Comparison of ENCODE assay signal across 28 cellular contexts in genomic region chr1:55120538-55120937, GRCh38.
DNase-seq lines count a peak whose midpoint lies in the region; ATAC-seq, FAIRE-seq and TF ChIP-seq lines count a peak whose summit lies in the region.
"Had no signal": no experiment of that assay in that cellular context is flagged by ENCODE, and none has a peak within 500 bp of the region (broad histone marks: within the 10 kb centered on the region; RNA-seq: fewer than 3 reads in every experiment).

No MANE protein-coding gene starts in this region.

- H3K36me3 ChIP-seq in bronchial epithelial cell (ENCODE audit: control insufficient read depth, insufficient read depth, low read length), result peaks cover 12% of the 10 kb centered on the region
- H3K36me3 ChIP-seq: BE2C had no signal

- H3K27me3 Mint-ChIP-seq in activated T-cell treated with anti-CD3 and anti-CD28 coated beads, Interleukin-2, amount 50 U/mL, for 24 hours, result no peaks in the 10 kb centered on the region
- H3K27me3 Mint-ChIP-seq in activated T-cell treated with anti-CD3 and anti-CD28 coated beads, Interleukin-2, amount 50 U/mL, for 4 hours (ENCODE audit: low read depth), result no peaks in the 10 kb centered on the region
- H3K27me3 Mint-ChIP-seq in stimulated activated naive B cell treated with anti-CD40 and anti-IgM and Interleukin-4, amounts not matched to agents 10 μg/mL and 1 μg/mL and 100 μg/mL, for 72 hours, result no peaks in the 10 kb centered on the region

- H3K4me1 ChIP-seq in foreskin keratinocyte, result peaks cover 4% of the 10 kb centered on the region
- H3K4me1 ChIP-seq: BE2C had no signal

- no peaks in the 10 kb centered on the region for H3K9me3 Mint-ChIP-seq in activated T-cell treated with anti-CD3 and anti-CD28 coated beads, Interleukin-2, amount 50 U/mL, for 24 hours
- no peaks in the 10 kb centered on the region for H3K9me3 Mint-ChIP-seq in activated T-cell treated with anti-CD3 and anti-CD28 coated beads, Interleukin-2, amount 50 U/mL, for 4 hours
- H3K9me3 Mint-ChIP-seq in stimulated activated naive B cell treated with anti-CD40 and anti-IgM and Interleukin-4, amounts not matched to agents 10 μg/mL and 1 μg/mL and 100 μg/mL, for 72 hours, result no peaks in the 10 kb centered on the region

- H3K4me1 Mint-ChIP-seq in activated T-cell treated with anti-CD3 and anti-CD28 coated beads, Interleukin-2, amount 50 U/mL, for 24 hours (ENCODE audit: low read depth), result peaks cover 36% of the 10 kb centered on the region
- H3K4me1 Mint-ChIP-seq in activated T-cell treated with anti-CD3 and anti-CD28 coated beads, Interleukin-2, amount 50 U/mL, for 4 hours (ENCODE audit: low read depth), result peaks cover 11% of the 10 kb centered on the region
- H3K4me1 Mint-ChIP-seq in stimulated activated naive B cell treated with anti-CD40 and anti-IgM and Interleukin-4, amounts not matched to agents 10 μg/mL and 1 μg/mL and 100 μg/mL, for 72 hours, result peaks cover 1 to 20% of the 10 kb centered on the region in 2 donors
- H3K4me1 Mint-ChIP-seq: H9 had no signal

- no peak overlapping the region for H3K4me3 Mint-ChIP-seq in activated T-cell treated with anti-CD3 and anti-CD28 coated beads, Interleukin-2, amount 50 U/mL, for 24 hours
- H3K4me3 Mint-ChIP-seq in activated T-cell treated with anti-CD3 and anti-CD28 coated beads, Interleukin-2, amount 50 U/mL, for 4 hours, result no peak overlapping the region
- H3K4me3 Mint-ChIP-seq in stimulated activated naive B cell treated with anti-CD40 and anti-IgM and Interleukin-4, amounts not matched to agents 10 μg/mL and 1 μg/mL and 100 μg/mL, for 72 hours, result no peak overlapping the region
- H3K4me3 Mint-ChIP-seq: H9 had no signal

- no peak for TF ChIP-seq CTCF in bronchial epithelial cell (IDR thresholded peaks at IDR 0.05; ENCODE audit: insufficient read depth, low read length, severe bottlenecking)
- TF ChIP-seq CTCF in foreskin keratinocyte (conservative IDR thresholded peaks at IDR 0.05), result no peak

- H3K27me3 ChIP-seq in bronchial epithelial cell (ENCODE audit: control insufficient read depth, insufficient read depth, low read length), result no peaks in the 10 kb centered on the region
- no peaks in the 10 kb centered on the region for H3K27me3 ChIP-seq in foreskin keratinocyte
- H3K27me3 ChIP-seq: BE2C had no signal

- peak overlapping the region; percentile 52 for H3K27ac Mint-ChIP-seq in activated T-cell treated with anti-CD3 and anti-CD28 coated beads, Interleukin-2, amount 50 U/mL, for 24 hours
- H3K27ac Mint-ChIP-seq in stimulated activated naive B cell treated with anti-CD40 and anti-IgM and Interleukin-4, amounts not matched to agents 10 μg/mL and 1 μg/mL and 100 μg/mL, for 72 hours, result peak overlapping the region; percentile 22
- H3K27ac Mint-ChIP-seq: H9 had no signal

- no peak for FAIRE-seq in bronchial epithelial cell (lab: Jason Lieb, UNC)
- FAIRE-seq: GM12891, HTR-8/SVneo had no signal

- ATAC-seq in activated T-cell treated with anti-CD3 and anti-CD28 coated beads, Interleukin-2, amount 50 U/mL, for 4 hours, result no peak
- ATAC-seq in foreskin keratinocyte, result peak; percentile 93
- ATAC-seq in stimulated activated naive B cell treated with anti-CD40 and anti-IgM and Interleukin-4, amounts not matched to agents 10 μg/mL and 1 μg/mL and 100 μg/mL, for 72 hours (replicated peaks), result no peak
- ATAC-seq in SK-N-SH treated with all-trans-retinoic acid at 6 μM for 48 hours, result no peak
- ATAC-seq in GM18870 (IDR thresholded peaks at IDR 0.05; ENCODE audit: unreplicated experiment), result no peak

- DNase-seq in activated T-cell treated with anti-CD3 and anti-CD28 coated beads, Interleukin-2, amount 50 U/mL, for 24 hours, result no peak
- no peak for DNase-seq in activated T-cell treated with anti-CD3 and anti-CD28 coated beads, Interleukin-2, amount 50 U/mL, for 4 hours
- DNase-seq in bronchial epithelial cell (ENCODE audit: low read depth) (peak; percentile 51), foreskin keratinocyte (peak; percentile 77 to 87)
- DNase-seq in stimulated activated naive B cell treated with anti-CD40 and anti-IgM and Interleukin-4, amounts not matched to agents 10 μg/mL and 1 μg/mL and 100 μg/mL, for 72 hours, result no peak
- DNase-seq in activated CD8-positive, alpha-beta memory T cell treated with anti-CD3 and anti-CD28 coated beads, Interleukin-2, amount 50 U/mL, for 4 hours, result no peak
- DNase-seq: 8988T; ACHN; BE2C; Calu3; DMS79 treated with DMSO at 0.1 percent for 48 hours; GF-D8; GM23248; H9; KG1; MM.1S; NCI-H1694; NCI-H2029 treated with DMSO at 0.1 percent for 48 hours; NCI-H446 treated with DMSO at 0.1 percent for 48 hours; NCI-H526; NCI-H82; NK-92 treated with Interleukin-12 subunit alpha and Interleukin-12 subunit beta, amount 100 ng/mL, for 24 hours; SIG-M5 had no signal

- H3K27ac ChIP-seq in foreskin keratinocyte, result no peak overlapping the region
- H3K27ac ChIP-seq: GM23248, SK-N-MC had no signal

- no peak overlapping the region for H3K4me3 ChIP-seq in bronchial epithelial cell (ENCODE audit: low read depth, low read length)
- H3K4me3 ChIP-seq: GM23248, SK-N-MC had no signal

- H3K36me3 Mint-ChIP-seq in activated T-cell treated with anti-CD3 and anti-CD28 coated beads, Interleukin-2, amount 50 U/mL, for 24 hours (ENCODE audit: low read depth), result peaks cover 94% of the 10 kb centered on the region
- H3K36me3 Mint-ChIP-seq in activated T-cell treated with anti-CD3 and anti-CD28 coated beads, Interleukin-2, amount 50 U/mL, for 4 hours (ENCODE audit: insufficient read depth), result peaks cover 71% of the 10 kb centered on the region
- peaks cover 63 to 69% of the 10 kb centered on the region in 2 donors for H3K36me3 Mint-ChIP-seq in stimulated activated naive B cell treated with anti-CD40 and anti-IgM and Interleukin-4, amounts not matched to agents 10 μg/mL and 1 μg/mL and 100 μg/mL, for 72 hours

TF ChIP-seq in SK-N-SH treated with all-trans-retinoic acid at 6 μM for 48 hours, 23 proteins besides CTCF, POLR2A, EP300 and RAD21:
- TF ChIP-seq, protein P1, sequence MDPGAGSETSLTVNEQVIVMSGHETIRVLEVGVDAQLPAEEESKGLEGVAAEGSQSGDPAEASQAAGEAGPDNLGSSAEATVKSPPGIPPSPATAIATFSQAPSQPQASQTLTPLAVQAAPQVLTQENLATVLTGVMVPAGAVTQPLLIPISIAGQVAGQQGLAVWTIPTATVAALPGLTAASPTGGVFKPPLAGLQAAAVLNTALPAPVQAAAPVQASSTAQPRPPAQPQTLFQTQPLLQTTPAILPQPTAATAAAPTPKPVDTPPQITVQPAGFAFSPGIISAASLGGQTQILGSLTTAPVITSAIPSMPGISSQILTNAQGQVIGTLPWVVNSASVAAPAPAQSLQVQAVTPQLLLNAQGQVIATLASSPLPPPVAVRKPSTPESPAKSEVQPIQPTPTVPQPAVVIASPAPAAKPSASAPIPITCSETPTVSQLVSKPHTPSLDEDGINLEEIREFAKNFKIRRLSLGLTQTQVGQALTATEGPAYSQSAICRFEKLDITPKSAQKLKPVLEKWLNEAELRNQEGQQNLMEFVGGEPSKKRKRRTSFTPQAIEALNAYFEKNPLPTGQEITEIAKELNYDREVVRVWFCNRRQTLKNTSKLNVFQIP (CRISPR knock-in tag; IDR thresholded peaks at IDR 0.05; ENCODE audit: borderline replicate concordance, low read depth), result no peak
- TF ChIP-seq TCF4 (CRISPR knock-in tag; IDR thresholded peaks at IDR 0.05; ENCODE audit: borderline replicate concordance), result no peak
- no peak for TF ChIP-seq ZNF565 (CRISPR knock-in tag; conservative IDR thresholded peaks at IDR 0.05; ENCODE audit: low read depth)
- no peak for TF ChIP-seq ZFP3 (CRISPR knock-in tag; IDR thresholded peaks at IDR 0.05)
- TF ChIP-seq CSRNP3 (CRISPR knock-in tag; IDR thresholded peaks at IDR 0.05), result no peak
- no peak for TF ChIP-seq ZNF8 (CRISPR knock-in tag; IDR thresholded peaks at IDR 0.05)
- no peak for TF ChIP-seq ZC3H10 (CRISPR knock-in tag; IDR thresholded peaks at IDR 0.05)
- TF ChIP-seq CREB5 (CRISPR knock-in tag; IDR thresholded peaks at IDR 0.05; ENCODE audit: low read depth), result no peak
- TF ChIP-seq PPARA (CRISPR knock-in tag; IDR thresholded peaks at IDR 0.05; ENCODE audit: borderline replicate concordance), result no peak
- TF ChIP-seq GLIS3 (CRISPR knock-in tag; IDR thresholded peaks at IDR 0.05), result no peak
- no peak for TF ChIP-seq ESRRG (CRISPR knock-in tag; IDR thresholded peaks at IDR 0.05)

Comparison
In these comparisons a context has a peak if more than half of its experiments do, and no peak if none do; other contexts are left out.
1. DNase-seq: peak in bronchial epithelial cell (single experiment) and foreskin keratinocyte (2 of 2); none in activated T-cell treated with anti-CD3 and anti-CD28 coated beads, Interleukin-2, amount 50 U/mL, for 24 hours (single experiment), activated T-cell treated with anti-CD3 and anti-CD28 coated beads, Interleukin-2, amount 50 U/mL, for 4 hours (single experiment), stimulated activated naive B cell treated with anti-CD40 and anti-IgM and Interleukin-4, amounts not matched to agents 10 μg/mL and 1 μg/mL and 100 μg/mL, for 72 hours (single experiment) and activated CD8-positive, alpha-beta memory T cell treated with anti-CD3 and anti-CD28 coated beads, Interleukin-2, amount 50 U/mL, for 4 hours (single experiment).